ENCODE assay signal across 22 cellular contexts in genomic region chr1:95126366-95126765, GRCh38. TPM values are rescaled to one million over a fixed set of nuclear protein-coding genes. Genes with fewer than 3 reads are reported as not detected.
"Had no signal": no experiment of that assay in that cellular context is flagged by ENCODE, and none has a peak within 500 bp of the region (broad histone marks: within the 10 kb centered on the region; RNA-seq: fewer than 3 reads in every experiment).

No MANE protein-coding gene starts in this region.

- H3K27ac Mint-ChIP-seq: immature natural killer cell, memory B cell had no signal

- ATAC-seq: foreskin keratinocyte, gastroesophageal sphincter, heart right ventricle, left cardiac atrium, left lung, left ventricle myocardium superior, lower lobe of right lung had no signal

- H3K9me3 ChIP-seq: esophagus muscularis mucosa, gastroesophageal sphincter, heart right ventricle, left lung, lower lobe of right lung had no signal

- H3K36me3 Mint-ChIP-seq: immature natural killer cell, memory B cell had no signal

- H3K36me3 ChIP-seq: esophagus muscularis mucosa, heart right ventricle, left lung, lower lobe of right lung had no signal

- H3K9me3 Mint-ChIP-seq: immature natural killer cell, memory B cell had no signal

- H3K4me3 ChIP-seq: coronary artery, dorsolateral prefrontal cortex, esophagus muscularis mucosa, gastroesophageal sphincter, heart right ventricle, left lung, lower lobe of right lung had no signal

- H3K4me3 Mint-ChIP-seq: immature natural killer cell, memory B cell had no signal

- H3K4me1 Mint-ChIP-seq: immature natural killer cell had no signal

- H3K27me3 ChIP-seq: dorsolateral prefrontal cortex, esophagus muscularis mucosa, gastroesophageal sphincter had no signal

- H3K4me1 ChIP-seq: esophagus muscularis mucosa, foreskin keratinocyte, gastroesophageal sphincter, left lung, lower lobe of right lung had no signal

- H3K27ac ChIP-seq: coronary artery, dorsolateral prefrontal cortex, esophagus muscularis mucosa, foreskin keratinocyte, gastroesophageal sphincter, heart right ventricle, left lung, lower lobe of right lung had no signal

- DNase-seq: dermis blood vessel endothelial cell; dorsolateral prefrontal cortex; effector CD4-positive, alpha-beta T cell; effector memory CD4-positive, alpha-beta T cell; foreskin keratinocyte; glutamatergic neuron; head of caudate nucleus; heart right ventricle; hippocampal formation; immature natural killer cell; kidney; kidney glomerular epithelial cell; left cardiac atrium; left lung; left ventricle myocardium superior; lower lobe of right lung; mesendoderm; midbrain had no signal

RNA-seq across cellular contexts. Expression of gene TLCD4, which starts 9.2 kb away (rescaled TPM):
- polyA plus RNA-seq: immature natural killer cell had no signal
